ENCODE assay signal across 12 cellular contexts in the genomic region with DNA sequence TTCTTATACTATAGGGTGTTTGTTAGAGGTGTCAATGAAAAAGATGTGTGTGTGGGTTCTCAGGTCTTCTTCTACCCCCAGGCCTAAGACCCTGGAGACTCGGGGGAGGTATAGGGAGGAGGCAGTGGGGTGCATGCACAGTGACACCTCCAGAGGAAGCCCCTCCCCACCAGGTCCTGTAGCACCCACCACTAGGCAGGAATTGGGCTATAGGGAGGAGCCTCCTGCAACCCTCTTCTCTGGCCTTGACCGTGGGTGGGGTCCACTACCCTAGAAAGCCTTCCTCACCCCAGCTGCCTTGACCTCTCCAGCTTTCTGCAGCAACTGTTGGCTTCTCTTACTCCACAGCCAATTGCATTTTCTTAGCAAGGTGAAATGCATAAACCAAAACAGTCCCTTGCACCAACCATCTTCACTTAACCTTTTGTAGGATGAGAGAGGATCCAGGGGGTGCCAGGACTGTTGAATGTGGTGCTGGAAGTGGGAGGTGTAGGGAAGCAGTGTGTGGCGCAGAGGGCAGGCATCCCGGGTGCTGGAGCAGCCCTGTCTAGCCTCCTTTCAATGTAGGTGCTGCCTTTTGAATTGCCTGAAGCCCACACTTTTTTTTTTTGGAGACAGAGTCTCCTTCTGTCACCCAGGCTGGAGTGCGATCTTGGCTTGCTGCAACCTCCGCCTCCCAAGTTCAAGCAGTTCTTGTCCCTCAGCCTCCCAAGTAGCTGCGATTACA.
DNase-seq lines count a peak whose midpoint lies in the region; ATAC-seq and TF ChIP-seq lines count a peak whose summit lies in the region.
"Had no signal": no experiment of that assay in that cellular context is flagged by ENCODE, and none has a peak within 500 bp of the region (broad histone marks: within the 10 kb centered on the region; RNA-seq: fewer than 3 reads in every experiment).

No MANE protein-coding gene starts in this region.

- H3K4me2 ChIP-seq in neural progenitor cell = no peak overlapping the region

- H3F3A ChIP-seq in neural progenitor cell (ENCODE audit: low read depth) = peaks cover 6% of the 10 kb centered on the region

- no peak for ATAC-seq in CD4-positive, CD25-positive, alpha-beta regulatory T cell (ENCODE audit: low read depth in 2 of 2)
- ATAC-seq in GM21825 (IDR thresholded peaks at IDR 0.05; ENCODE audit: unreplicated experiment) = peak; percentile 1

- H3K4me1 Mint-ChIP-seq in CD4-positive, CD25-positive, alpha-beta regulatory T cell = peaks cover 14 to 26% (median 16%) of the 10 kb centered on the region in 4 donors
- H3K4me1 Mint-ChIP-seq in neural progenitor cell = peaks cover 74% of the 10 kb centered on the region

- H2AFZ ChIP-seq in neural progenitor cell (replicated peaks) = no peak overlapping the region

- H3K79me2 ChIP-seq in neural progenitor cell (ENCODE audit: low read depth) = peaks cover 19% of the 10 kb centered on the region

- H3K9me3 ChIP-seq in CD4-positive, CD25-positive, alpha-beta regulatory T cell (ENCODE audit: control insufficient read depth in 2 of 2, low read length in 2 of 2) = no peaks in the 10 kb centered on the region
- H3K9me3 ChIP-seq in adipocyte (ENCODE audit: control insufficient read depth, low read length) = no peaks in the 10 kb centered on the region
- no peaks in the 10 kb centered on the region for H3K9me3 ChIP-seq in neural progenitor cell (ENCODE audit: low read depth)
- H3K9me3 ChIP-seq: left lung, SJSA1 had no signal

- peaks cover 0 to 3% (median 0%) of the 10 kb centered on the region in 7 donors for H3K9me3 Mint-ChIP-seq in CD4-positive, CD25-positive, alpha-beta regulatory T cell
- no peaks in the 10 kb centered on the region for H3K9me3 Mint-ChIP-seq in neural progenitor cell
- H3K9me3 Mint-ChIP-seq: IgD-negative memory B cell had no signal

- no peak for DNase-seq in CD4-positive, CD25-positive, alpha-beta regulatory T cell
- DNase-seq in adipocyte (ENCODE audit: low read depth) = no peak
- no peak for DNase-seq in neural progenitor cell (ENCODE audit: low spot score)
- DNase-seq in NCI-H2081 treated with DMSO at 0.1 percent for 48 hours (lab: John Stamatoyannopoulos, UW) = no peak
- no peak for DNase-seq in T-helper 9 cell
- no peak for DNase-seq in T1000 (lab: John Stamatoyannopoulos, UW)
- DNase-seq in AML-193 (lab: John Stamatoyannopoulos, UW) = no peak
- DNase-seq: NCI-H2171 had no signal

- TF ChIP-seq CTCF in neural progenitor cell (IDR thresholded peaks at IDR 0.05) = no peak

- H3K36me3 Mint-ChIP-seq in CD4-positive, CD25-positive, alpha-beta regulatory T cell = peaks cover 13% of the 10 kb centered on the region
- H3K36me3 Mint-ChIP-seq in neural progenitor cell = peaks cover 13% of the 10 kb centered on the region

- no peaks in the 10 kb centered on the region for H3K27me3 ChIP-seq in CD4-positive, CD25-positive, alpha-beta regulatory T cell (ENCODE audit: control insufficient read depth, insufficient read depth, low read length)
- H3K27me3 ChIP-seq in adipocyte (replicated peaks; ENCODE audit: control insufficient read depth, insufficient read depth, low read length) (no peaks in the 10 kb centered on the region), neural progenitor cell (no peaks in the 10 kb centered on the region)
- H3K27me3 ChIP-seq: left lung, SJSA1 had no signal

- H3K4me3 ChIP-seq in CD4-positive, CD25-positive, alpha-beta regulatory T cell (ENCODE audit: low read depth, low read length) = no peak overlapping the region
- H3K4me3 ChIP-seq in adipocyte (ENCODE audit: low read length) (no peak overlapping the region), neural progenitor cell (no peak overlapping the region)
- H3K4me3 ChIP-seq: left lung, SJSA1 had no signal

- H3K4me1 ChIP-seq in CD4-positive, CD25-positive, alpha-beta regulatory T cell (ENCODE audit: control insufficient read depth, insufficient read depth, low read length, poor library complexity, severe bottlenecking) = peaks cover 12% of the 10 kb centered on the region
- peaks cover 42% of the 10 kb centered on the region for H3K4me1 ChIP-seq in adipocyte (ENCODE audit: control insufficient read depth, insufficient read depth, low read length)
- H3K4me1 ChIP-seq in neural progenitor cell = peaks cover 26% of the 10 kb centered on the region

- H3K27ac Mint-ChIP-seq in CD4-positive, CD25-positive, alpha-beta regulatory T cell = peak overlapping the region; percentile 78 to 87 (median 79)
- peak overlapping the region; percentile 87 for H3K27ac Mint-ChIP-seq in neural progenitor cell

- H3K9ac ChIP-seq in adipocyte (ENCODE audit: low read length) (peak overlapping the region; percentile 4), neural progenitor cell (no peak overlapping the region)

- H3K27me3 Mint-ChIP-seq in CD4-positive, CD25-positive, alpha-beta regulatory T cell = no peaks in the 10 kb centered on the region
- peaks cover 8% of the 10 kb centered on the region for H3K27me3 Mint-ChIP-seq in neural progenitor cell (ENCODE audit: insufficient read depth, low read depth)

- no peaks in the 10 kb centered on the region for H4K20me1 ChIP-seq in neural progenitor cell (ENCODE audit: low read depth)

- H3K27ac ChIP-seq in CD4-positive, CD25-positive, alpha-beta regulatory T cell (ENCODE audit: insufficient read depth, low read length, poor library complexity, severe bottlenecking) = no peak overlapping the region
- no peak overlapping the region for H3K27ac ChIP-seq in neural progenitor cell
- H3K27ac ChIP-seq: SJSA1 had no signal

- peak overlapping the region in 2 of 4 donors; percentile 15 to 42 for H3K4me3 Mint-ChIP-seq in CD4-positive, CD25-positive, alpha-beta regulatory T cell
- peak overlapping the region; percentile 1 for H3K4me3 Mint-ChIP-seq in neural progenitor cell
- H3K4me3 Mint-ChIP-seq: IgD-negative memory B cell had no signal

- H3K36me3 ChIP-seq in CD4-positive, CD25-positive, alpha-beta regulatory T cell (ENCODE audit: control insufficient read depth, insufficient read depth, low read length) = peaks cover 15% of the 10 kb centered on the region
- H3K36me3 ChIP-seq in adipocyte (ENCODE audit: control insufficient read depth, insufficient read depth, low read length, severe bottlenecking) = peaks cover 18% of the 10 kb centered on the region
- H3K36me3 ChIP-seq in neural progenitor cell = no peaks in the 10 kb centered on the region
